ENCODE assay signal across 8 cellular contexts in the genomic region with DNA sequence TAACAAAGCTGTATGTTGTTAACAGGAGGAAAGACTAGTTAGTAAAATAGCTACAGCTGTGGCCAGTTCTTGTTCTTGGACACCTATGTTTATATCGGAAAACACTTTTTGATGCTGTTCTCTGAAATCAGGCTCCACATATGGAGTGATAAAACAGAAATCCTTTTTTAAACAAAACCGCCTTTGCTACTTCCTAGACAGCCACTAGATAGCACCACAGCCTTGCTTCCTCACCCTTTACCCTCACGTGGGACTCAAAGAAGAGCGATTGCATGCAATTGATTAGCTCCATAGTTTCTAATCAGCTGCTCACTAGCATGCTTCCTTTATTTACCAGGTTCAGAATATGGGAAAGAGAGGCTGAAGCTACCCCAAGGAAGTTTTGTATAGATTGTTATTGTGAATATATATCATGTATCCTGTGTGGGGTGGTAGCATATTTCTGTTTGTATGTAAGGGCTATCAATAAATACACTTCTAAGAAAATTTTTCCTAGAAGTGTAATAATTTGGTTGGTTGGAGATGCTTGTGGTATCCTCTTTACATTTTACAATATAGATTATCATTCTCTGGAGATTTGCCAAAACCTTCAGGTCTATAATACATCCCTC. TPM values are rescaled to one million over a fixed set of nuclear protein-coding genes. Genes with fewer than 3 reads are reported as not detected.
DNase-seq lines count a peak whose midpoint lies in the region; ATAC-seq, FAIRE-seq and TF ChIP-seq lines count a peak whose summit lies in the region.

No MANE protein-coding gene starts in this region.

- in situ Hi-C loops in astrocyte of the cerebellum (cut with HindIII; ENCODE audit: low sequenced_read_pairs), result no loop called here
- in situ Hi-C loops in HepG2 (cut with HindIII; ENCODE audit: extremely low pct_ligation_motif_present, low pct_unique_long_range_greater_than_20kb), result loop anchor here (10.0 kb wide), 2 partner anchors 51 to 261 kb away; partner anchors contain the start of gene RNU5A-1

- CTCF ChIA-PET in HepG2 (lab: Yijun Ruan, JAX; ENCODE audit: low intra/inter-chr PET ratio, low total read pairs), result interaction anchor here (0.8 to 3.1 kb wide), 13 partner anchors 10 to 303 kb away, joined by 3 to 56 read pairs (median 6); no protein-coding TSS in a partner anchor

- ATAC-seq in HepG2 (peak; percentile 63), HG03439 (IDR thresholded peaks at IDR 0.05; ENCODE audit: unreplicated experiment) (no peak), GM21390 (IDR thresholded peaks at IDR 0.05; ENCODE audit: unreplicated experiment) (no peak), GM19395 (IDR thresholded peaks at IDR 0.05; ENCODE audit: unreplicated experiment) (no peak)

- peak overlapping the region; percentile 23; the same call in 1 of the 2 replicates for H3K9ac ChIP-seq in HepG2 (ENCODE audit: insufficient read depth, low read depth, low read length)

- H4K20me1 ChIP-seq in HepG2 (ENCODE audit: insufficient read depth, low read length), result no peaks in the 10 kb centered on the region

- POLR2A ChIA-PET in HepG2 (lab: Yijun Ruan, JAX), result interaction anchor here (0.7 to 1.3 kb wide), 6 partner anchors 11 to 267 kb away, joined by 3 to 7 read pairs (median 4); partner anchors contain the start of gene SLC51B

- TF ChIP-seq POLR2A in GM12891 (IDR thresholded peaks at IDR 0.05; ENCODE audit: low read depth, low read length) (no peak), HepG2 (IDR thresholded peaks at IDR 0.05; ENCODE audit: insufficient read depth in 1 of 2, low read depth in 2 of 2, low read length in 2 of 2) (no peak)

- DNase-seq in AG08396 (ENCODE audit: low spot score), result peak; percentile 61
- no peak for DNase-seq in GM12891 (ENCODE audit: insufficient read length, low spot score)
- peak; percentile 77 for DNase-seq in NCI-H69 (lab: John Stamatoyannopoulos, UW)
- DNase-seq in astrocyte of the cerebellum (ENCODE audit: low read depth), result no peak
- peak; percentile 63 for DNase-seq in HepG2 (ENCODE audit: low spot score)

- BruUV-seq in HepG2 (replicated peaks; lab: Mats Ljungman, UMichigan), result no TSS peak

- H3K27ac ChIP-seq in HepG2 (ENCODE audit: extremely low read length, insufficient read depth, low read length), result no peak overlapping the region

- no peak overlapping the region for H3K4me3 ChIP-seq in astrocyte of the cerebellum (ENCODE audit: low read depth, low read length)
- H3K4me3 ChIP-seq in HepG2 (replicated peaks in 1 of 3; ENCODE audit: insufficient read depth in 1 of 3, low read depth in 2 of 3, low read length in 3 of 3), result peak overlapping the region; percentile 17 to 52 (median 34); a peak in 3 of 6 replicates

- H3K79me2 ChIP-seq in HepG2 (ENCODE audit: insufficient read depth, low read length), result peaks cover 2% of the 10 kb centered on the region

- H3K4me1 ChIP-seq in HepG2 (ENCODE audit: insufficient read depth, low read length), result peaks cover 65% of the 10 kb centered on the region

- no peak for TF ChIP-seq EP300 in HepG2 (IDR thresholded peaks at IDR 0.05; ENCODE audit: low read depth in 2 of 2, low read length in 2 of 2)
- no peak for TF ChIP-seq EP300 in HepG2 (CRISPR knock-in tag; IDR thresholded peaks at IDR 0.05; ENCODE audit: borderline replicate concordance)

- TF ChIP-seq RAD21 in HepG2 (CRISPR knock-in tag; IDR thresholded peaks at IDR 0.05), result peak; percentile 66; the same call in 1 of the 2 replicates

- intact Hi-C loops in HepG2 (cut with micrococcal nuclease; ENCODE audit: unreplicated experiment), result loop anchor here (1.0 to 10.0 kb wide), 8 partner anchors 12 to 264 kb away; partner anchors contain the start of genes CLPX, RNU5A-1 and SLC51B

- no peaks in the 10 kb centered on the region; a peak in 1 of 5 replicates for H3K27me3 ChIP-seq in HepG2 (ENCODE audit: control insufficient read depth in 1 of 2, insufficient read depth in 2 of 2, low read length in 2 of 2)

- no peaks in the 10 kb centered on the region for H3K36me3 ChIP-seq in HepG2 (replicated peaks in 1 of 2; ENCODE audit: control insufficient read depth in 1 of 2, insufficient read depth in 2 of 2, low read length in 2 of 2)

- no peaks in the 10 kb centered on the region for H3K9me3 ChIP-seq in HepG2 (ENCODE audit: low read length)

- peak overlapping the region; percentile 70 for H3K4me2 ChIP-seq in HepG2 (ENCODE audit: low read depth, low read length)

- H2AFZ ChIP-seq in HepG2 (ENCODE audit: low read length), result peak overlapping the region; percentile 21

- FAIRE-seq in GM12891 (lab: Jason Lieb, UNC) (peak; percentile 58), HepG2 (lab: Jason Lieb, UNC) (peak; percentile 70)

- 2% methylated on average over 4 of the region's 4 CpGs for WGBS in HepG2 (ENCODE audit: low lambda C conversion rate)

- TF ChIP-seq CTCF in astrocyte of the cerebellum (IDR thresholded peaks at IDR 0.05; ENCODE audit: low read depth, low read length, missing control alignments), result peak; percentile 73
- peak; percentile 79 for TF ChIP-seq CTCF in HepG2 (CRISPR knock-in tag; IDR thresholded peaks at IDR 0.05)

RNA-seq across cellular contexts. Expression of gene MTFMT, which starts 4.3 kb away (rescaled TPM):
- 8.9 TPM for polyA plus RNA-seq in GM12891 (2012; ENCODE audit: low read depth, missing spikeins)
- 23.2 and 27.9 TPM in 2 replicates for total RNA-seq in HepG2 (2016; rRNA removed; fragmentation: Illumina TruSeq; extraction: Trizol)
- 10.4 and 12.6 TPM in 2 replicates for total RNA-seq in HepG2 (2016; cell fraction: cytosol; rRNA removed; fragmentation: Illumina TruSeq; extraction: Trizol; ENCODE audit: low read depth)
- 22.7 and 29.9 TPM in 2 replicates for total RNA-seq in HepG2 (2016; cell fraction: insoluble cytoplasmic fraction; rRNA removed; fragmentation: Illumina TruSeq; extraction: Trizol)
- 18.1 and 19.5 TPM in 2 replicates for total RNA-seq in HepG2 (2016; cell fraction: membrane; rRNA removed; fragmentation: Illumina TruSeq; extraction: Trizol)
- 13.3 and 17.4 TPM in 2 replicates for total RNA-seq in HepG2 (2016; cell fraction: nucleus; rRNA removed; fragmentation: Illumina TruSeq; extraction: Trizol)
- 8.9 and 9.9 TPM in 2 replicates for polyA plus RNA-seq in HepG2 (2011; rRNA removed)
- 7.3 and 11.2 TPM in 2 replicates for polyA plus RNA-seq in HepG2 (2011; cell fraction: cytosol; rRNA removed)
- 4.0 and 5.2 TPM in 2 replicates for polyA plus RNA-seq in HepG2 (2011; cell fraction: nucleus; rRNA removed)
- polyA plus RNA-seq in HepG2 (2012), result 6.6 and 14.4 TPM in 2 replicates
- 7.3 and 9.3 TPM in 2 replicates for polyA plus RNA-seq in HepG2 (2016; cell fraction: cytosol; fragmentation: Illumina TruSeq; extraction: Trizol; ENCODE audit: low read depth)
- 22.1 and 23.9 TPM in 2 replicates for polyA plus RNA-seq in HepG2 (2016; cell fraction: insoluble cytoplasmic fraction; fragmentation: Illumina TruSeq; extraction: Trizol; ENCODE audit: low read depth)
- polyA plus RNA-seq in HepG2 (2016; cell fraction: membrane; fragmentation: Illumina TruSeq; extraction: Trizol; ENCODE audit: low read depth), result 13.3 and 13.6 TPM in 2 replicates
- 17.3 and 20.2 TPM in 2 replicates for polyA plus RNA-seq in HepG2 (2016; cell fraction: nucleus; fragmentation: Illumina TruSeq; extraction: Trizol; ENCODE audit: insufficient read depth, low read depth)
- 3.2 and 7.6 TPM in 2 replicates for polyA minus RNA-seq in HepG2 (2011; rRNA and poly(A)+ RNA removed; ENCODE audit: low replicate concordance)
- polyA minus RNA-seq in HepG2 (2011; cell fraction: cytosol; rRNA and poly(A)+ RNA removed), result 6.6 and 9.0 TPM in 2 replicates
- 10.2 and 16.7 TPM in 2 replicates for polyA minus RNA-seq in HepG2 (2011; cell fraction: nucleus; rRNA and poly(A)+ RNA removed)

RNA-seq across cellular contexts. Expression of gene SLC51B, which starts 11.4 kb away (rescaled TPM):
- not detected for polyA plus RNA-seq in GM12891 (2012; ENCODE audit: low read depth, missing spikeins)
- total RNA-seq in HepG2 (2016; rRNA removed; fragmentation: Illumina TruSeq; extraction: Trizol), result 14.4 and 17.1 TPM in 2 replicates
- 5.3 and 6.1 TPM in 2 replicates for total RNA-seq in HepG2 (2016; cell fraction: cytosol; rRNA removed; fragmentation: Illumina TruSeq; extraction: Trizol; ENCODE audit: low read depth)
- 13.5 and 17.5 TPM in 2 replicates for total RNA-seq in HepG2 (2016; cell fraction: insoluble cytoplasmic fraction; rRNA removed; fragmentation: Illumina TruSeq; extraction: Trizol)
- 7.0 and 7.8 TPM in 2 replicates for total RNA-seq in HepG2 (2016; cell fraction: membrane; rRNA removed; fragmentation: Illumina TruSeq; extraction: Trizol)
- 8.3 and 9.5 TPM in 2 replicates for total RNA-seq in HepG2 (2016; cell fraction: nucleus; rRNA removed; fragmentation: Illumina TruSeq; extraction: Trizol)
- polyA plus RNA-seq in HepG2 (2011; rRNA removed), result 12.0 and 14.9 TPM in 2 replicates
- polyA plus RNA-seq in HepG2 (2011; cell fraction: cytosol; rRNA removed), result 13.2 and 15.4 TPM in 2 replicates
- polyA plus RNA-seq in HepG2 (2011; cell fraction: nucleus; rRNA removed), result 3.4 and 3.5 TPM in 2 replicates
- polyA plus RNA-seq in HepG2 (2012), result 4.6 and 5.6 TPM in 2 replicates
- polyA plus RNA-seq in HepG2 (2016; cell fraction: cytosol; fragmentation: Illumina TruSeq; extraction: Trizol; ENCODE audit: low read depth), result 5.3 and 7.1 TPM in 2 replicates
- 13.1 and 13.8 TPM in 2 replicates for polyA plus RNA-seq in HepG2 (2016; cell fraction: insoluble cytoplasmic fraction; fragmentation: Illumina TruSeq; extraction: Trizol; ENCODE audit: low read depth)
- 5.5 and 6.5 TPM in 2 replicates for polyA plus RNA-seq in HepG2 (2016; cell fraction: membrane; fragmentation: Illumina TruSeq; extraction: Trizol; ENCODE audit: low read depth)
- polyA plus RNA-seq in HepG2 (2016; cell fraction: nucleus; fragmentation: Illumina TruSeq; extraction: Trizol; ENCODE audit: insufficient read depth, low read depth), result 15.7 and 19.3 TPM in 2 replicates
- polyA minus RNA-seq in HepG2 (2011; rRNA and poly(A)+ RNA removed; ENCODE audit: low replicate concordance), result 5.1 TPM in 1 of 2 replicates, not detected in the other
- polyA minus RNA-seq in HepG2 (2011; cell fraction: cytosol; rRNA and poly(A)+ RNA removed), result 3.9 TPM in 2 replicates
- polyA minus RNA-seq in HepG2 (2011; cell fraction: nucleus; rRNA and poly(A)+ RNA removed), result 2.7 and 2.9 TPM in 2 replicates

RNA-seq across cellular contexts. Expression of gene RASL12, which starts 34.0 kb away (rescaled TPM):
- polyA plus RNA-seq in GM12891 (2012; ENCODE audit: low read depth, missing spikeins), result 0.18 TPM
- 0.39 and 0.55 TPM in 2 replicates for total RNA-seq in HepG2 (2016; rRNA removed; fragmentation: Illumina TruSeq; extraction: Trizol)
- total RNA-seq in HepG2 (2016; cell fraction: cytosol; rRNA removed; fragmentation: Illumina TruSeq; extraction: Trizol; ENCODE audit: low read depth), result 0.20 and 0.26 TPM in 2 replicates
- 0.34 and 0.45 TPM in 2 replicates for total RNA-seq in HepG2 (2016; cell fraction: insoluble cytoplasmic fraction; rRNA removed; fragmentation: Illumina TruSeq; extraction: Trizol)
- 0.37 and 0.45 TPM in 2 replicates for total RNA-seq in HepG2 (2016; cell fraction: membrane; rRNA removed; fragmentation: Illumina TruSeq; extraction: Trizol)
- 0.66 and 0.68 TPM in 2 replicates for total RNA-seq in HepG2 (2016; cell fraction: nucleus; rRNA removed; fragmentation: Illumina TruSeq; extraction: Trizol)
- polyA plus RNA-seq in HepG2 (2011; rRNA removed), result 0.10 and 0.16 TPM in 2 replicates
- polyA plus RNA-seq in HepG2 (2011; cell fraction: cytosol; rRNA removed), result 0.13 TPM in 2 replicates
- polyA plus RNA-seq in HepG2 (2011; cell fraction: nucleus; rRNA removed), result 0.26 and 0.32 TPM in 2 replicates
- 0.07 TPM in 1 of 2 replicates, not detected in the other for polyA plus RNA-seq in HepG2 (2012)
- polyA plus RNA-seq in HepG2 (2016; cell fraction: cytosol; fragmentation: Illumina TruSeq; extraction: Trizol; ENCODE audit: low read depth), result 0.08 and 0.10 TPM in 2 replicates
- polyA plus RNA-seq in HepG2 (2016; cell fraction: insoluble cytoplasmic fraction; fragmentation: Illumina TruSeq; extraction: Trizol; ENCODE audit: low read depth), result 0.35 TPM in 2 replicates
- 0.27 and 0.41 TPM in 2 replicates for polyA plus RNA-seq in HepG2 (2016; cell fraction: membrane; fragmentation: Illumina TruSeq; extraction: Trizol; ENCODE audit: low read depth)
- 1.1 and 1.4 TPM in 2 replicates for polyA plus RNA-seq in HepG2 (2016; cell fraction: nucleus; fragmentation: Illumina TruSeq; extraction: Trizol; ENCODE audit: insufficient read depth, low read depth)
- polyA minus RNA-seq in HepG2 (2011; rRNA and poly(A)+ RNA removed; ENCODE audit: low replicate concordance), result 0.78 TPM in 1 of 2 replicates, not detected in the other
- polyA minus RNA-seq in HepG2 (2011; cell fraction: cytosol; rRNA and poly(A)+ RNA removed), result not detected in 2 replicates
- polyA minus RNA-seq in HepG2 (2011; cell fraction: nucleus; rRNA and poly(A)+ RNA removed), result 0.25 and 0.52 TPM in 2 replicates

RNA-seq across cellular contexts. Expression of gene KBTBD13, which starts 42.8 kb away (rescaled TPM):
- 0.22 TPM for polyA plus RNA-seq in GM12891 (2012; ENCODE audit: low read depth, missing spikeins)
- not detected in 2 replicates for total RNA-seq in HepG2 (2016; rRNA removed; fragmentation: Illumina TruSeq; extraction: Trizol)
- total RNA-seq in HepG2 (2016; cell fraction: cytosol; rRNA removed; fragmentation: Illumina TruSeq; extraction: Trizol; ENCODE audit: low read depth), result not detected in 2 replicates
- total RNA-seq in HepG2 (2016; cell fraction: insoluble cytoplasmic fraction; rRNA removed; fragmentation: Illumina TruSeq; extraction: Trizol), result 0.02 TPM in 1 of 2 replicates, not detected in the other
- total RNA-seq in HepG2 (2016; cell fraction: membrane; rRNA removed; fragmentation: Illumina TruSeq; extraction: Trizol), result 0.07 TPM in 1 of 2 replicates, not detected in the other
- not detected in 2 replicates for total RNA-seq in HepG2 (2016; cell fraction: nucleus; rRNA removed; fragmentation: Illumina TruSeq; extraction: Trizol)
- polyA plus RNA-seq in HepG2 (2011; rRNA removed), result not detected in 2 replicates
- polyA plus RNA-seq in HepG2 (2011; cell fraction: cytosol; rRNA removed), result not detected in 2 replicates
- polyA plus RNA-seq in HepG2 (2011; cell fraction: nucleus; rRNA removed), result not detected in 2 replicates
- not detected in 2 replicates for polyA plus RNA-seq in HepG2 (2012)
- not detected in 2 replicates for polyA plus RNA-seq in HepG2 (2016; cell fraction: cytosol; fragmentation: Illumina TruSeq; extraction: Trizol; ENCODE audit: low read depth)
- polyA plus RNA-seq in HepG2 (2016; cell fraction: insoluble cytoplasmic fraction; fragmentation: Illumina TruSeq; extraction: Trizol; ENCODE audit: low read depth), result not detected in 2 replicates
- not detected in 2 replicates for polyA plus RNA-seq in HepG2 (2016; cell fraction: membrane; fragmentation: Illumina TruSeq; extraction: Trizol; ENCODE audit: low read depth)
- polyA plus RNA-seq in HepG2 (2016; cell fraction: nucleus; fragmentation: Illumina TruSeq; extraction: Trizol; ENCODE audit: insufficient read depth, low read depth), result not detected in 2 replicates
- 0.08 and 0.21 TPM in 2 replicates for polyA minus RNA-seq in HepG2 (2011; rRNA and poly(A)+ RNA removed; ENCODE audit: low replicate concordance)
- polyA minus RNA-seq in HepG2 (2011; cell fraction: cytosol; rRNA and poly(A)+ RNA removed), result not detected in 2 replicates
- not detected in 2 replicates for polyA minus RNA-seq in HepG2 (2011; cell fraction: nucleus; rRNA and poly(A)+ RNA removed)

RNA-seq across cellular contexts. Expression of gene SPG21, which starts 44.0 kb away (rescaled TPM):
- 43.5 TPM for polyA plus RNA-seq in GM12891 (2012; ENCODE audit: low read depth, missing spikeins)
- total RNA-seq in HepG2 (2016; rRNA removed; fragmentation: Illumina TruSeq; extraction: Trizol), result 42.4 and 53.0 TPM in 2 replicates
- 56.6 and 57.5 TPM in 2 replicates for total RNA-seq in HepG2 (2016; cell fraction: cytosol; rRNA removed; fragmentation: Illumina TruSeq; extraction: Trizol; ENCODE audit: low read depth)
- 43.5 and 50.8 TPM in 2 replicates for total RNA-seq in HepG2 (2016; cell fraction: insoluble cytoplasmic fraction; rRNA removed; fragmentation: Illumina TruSeq; extraction: Trizol)
- 111 and 115 TPM in 2 replicates for total RNA-seq in HepG2 (2016; cell fraction: membrane; rRNA removed; fragmentation: Illumina TruSeq; extraction: Trizol)
- 31.3 and 35.8 TPM in 2 replicates for total RNA-seq in HepG2 (2016; cell fraction: nucleus; rRNA removed; fragmentation: Illumina TruSeq; extraction: Trizol)
- polyA plus RNA-seq in HepG2 (2011; rRNA removed), result 29.1 and 36.7 TPM in 2 replicates
- 41.8 and 47.6 TPM in 2 replicates for polyA plus RNA-seq in HepG2 (2011; cell fraction: cytosol; rRNA removed)
- polyA plus RNA-seq in HepG2 (2011; cell fraction: nucleus; rRNA removed), result 13.3 and 18.4 TPM in 2 replicates
- 33.1 and 45.9 TPM in 2 replicates for polyA plus RNA-seq in HepG2 (2012)
- polyA plus RNA-seq in HepG2 (2016; cell fraction: cytosol; fragmentation: Illumina TruSeq; extraction: Trizol; ENCODE audit: low read depth), result 99.2 and 108 TPM in 2 replicates
- 81.6 and 86.6 TPM in 2 replicates for polyA plus RNA-seq in HepG2 (2016; cell fraction: insoluble cytoplasmic fraction; fragmentation: Illumina TruSeq; extraction: Trizol; ENCODE audit: low read depth)
- 164 and 173 TPM in 2 replicates for polyA plus RNA-seq in HepG2 (2016; cell fraction: membrane; fragmentation: Illumina TruSeq; extraction: Trizol; ENCODE audit: low read depth)
- 60.9 and 72.5 TPM in 2 replicates for polyA plus RNA-seq in HepG2 (2016; cell fraction: nucleus; fragmentation: Illumina TruSeq; extraction: Trizol; ENCODE audit: insufficient read depth, low read depth)
- 29.3 and 66.6 TPM in 2 replicates for polyA minus RNA-seq in HepG2 (2011; rRNA and poly(A)+ RNA removed; ENCODE audit: low replicate concordance)
- polyA minus RNA-seq in HepG2 (2011; cell fraction: cytosol; rRNA and poly(A)+ RNA removed), result 21.4 and 25.0 TPM in 2 replicates
- polyA minus RNA-seq in HepG2 (2011; cell fraction: nucleus; rRNA and poly(A)+ RNA removed), result 20.6 and 27.8 TPM in 2 replicates

Comparison
In these comparisons a context has a peak if more than half of its experiments do, and no peak if none do; other contexts are left out.
1. DNase-seq: peak in AG08396 (single experiment), NCI-H69 (single experiment) and HepG2 (single experiment); none in GM12891 (single experiment) and astrocyte of the cerebellum (single experiment).